Comparison of ENCODE assay signal across 22 cellular contexts in the genomic region with DNA sequence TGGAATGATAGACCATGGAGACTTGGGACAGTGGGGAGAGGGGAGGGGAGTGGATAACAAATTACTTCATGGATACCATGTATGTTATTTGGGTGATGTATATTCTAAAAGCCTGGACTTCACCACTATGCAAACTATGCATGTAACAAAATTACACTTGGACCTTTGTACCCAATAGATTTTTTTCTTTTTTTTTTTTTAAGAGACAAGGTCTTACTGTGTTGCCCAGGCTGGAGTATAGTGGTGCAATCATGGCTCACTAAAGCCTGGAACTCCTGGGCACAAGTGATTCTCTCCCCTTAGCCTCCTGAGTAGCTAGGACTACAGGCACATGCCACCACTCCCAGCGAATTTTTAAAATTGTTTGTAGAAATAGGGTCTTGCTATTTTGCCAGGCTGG. TPM values are rescaled to one million over a fixed set of nuclear protein-coding genes. Genes with fewer than 3 reads are reported as not detected.
DNase-seq lines count a peak whose midpoint lies in the region; ATAC-seq and TF ChIP-seq lines count a peak whose summit lies in the region.
"Had no signal": no experiment of that assay in that cellular context is flagged by ENCODE, and none has a peak within 500 bp of the region (broad histone marks: within the 10 kb centered on the region; RNA-seq: fewer than 3 reads in every experiment).

No MANE protein-coding gene starts in this region.

- CTCF ChIA-PET in activated CD4-positive, alpha-beta memory T cell treated with anti-CD3 and anti-CD28 coated beads for 36 hours (lab: Charles Lee): interaction anchor here (2.1 kb wide), 1 partner anchor 10 kb away, joined by 6 read pairs; no protein-coding TSS in a partner anchor
- CTCF ChIA-PET in activated CD4-positive, alpha-beta memory T cell treated with anti-CD3 and anti-CD28 coated beads, Interleukin-2, amount 10 ng/mL, durations not matched to agents 7 days and 5 days (lab: Charles Lee): no interaction called here
- CTCF ChIA-PET in T-cell (lab: Charles Lee): interaction anchor here in 1 of 2 donors (0.9 to 1.3 kb wide), 2 partner anchors 101 to 127 kb away, joined by 4 read pairs; no protein-coding TSS in a partner anchor

- no peaks in the 10 kb centered on the region for H3K36me3 ChIP-seq in vagina
- H3K36me3 ChIP-seq: heart left ventricle, WERI-Rb-1 had no signal

- intact Hi-C loops in activated CD4-positive, alpha-beta memory T cell treated with anti-CD3 and anti-CD28 coated beads for 36 hours (cut with micrococcal nuclease): no loop called here
- intact Hi-C loops in left colon (cut with DNase I, micrococcal nuclease) (no loop called here), lower leg skin (cut with DNase I; ENCODE audit: low total_unique reads) (no loop called here), vagina (cut with DNase I) (no loop called here)

- 0 to 95% methylated on average over 1 of the region's 1 CpG for WGBS in lower leg skin, 2 donors

- TF ChIP-seq POLR2A in lower leg skin (IDR thresholded peaks at IDR 0.05) (no peak), vagina (IDR thresholded peaks at IDR 0.05) (no peak)

- no peaks in the 10 kb centered on the region for H3K9me3 Mint-ChIP-seq in activated CD4-positive, alpha-beta memory T cell treated with anti-CD3 and anti-CD28 coated beads for 36 hours
- H3K9me3 Mint-ChIP-seq in activated CD4-positive, alpha-beta memory T cell treated with anti-CD3 and anti-CD28 coated beads, Interleukin-2, amount 10 ng/mL, durations not matched to agents 7 days and 5 days: no peaks in the 10 kb centered on the region
- no peaks in the 10 kb centered on the region for H3K9me3 Mint-ChIP-seq in T-cell
- no peaks in the 10 kb centered on the region for H3K9me3 Mint-ChIP-seq in stimulated activated effector memory CD8-positive, alpha-beta T cell treated with anti-CD3 and anti-CD28 coated beads, Interleukin-12 subunit alpha, Interleukin-12 subunit beta, amount 100 ng/mL, for 72 hours
- H3K9me3 Mint-ChIP-seq: endodermal cell, type B pancreatic cell had no signal

- no peaks in the 10 kb centered on the region for H3K27me3 Mint-ChIP-seq in activated CD4-positive, alpha-beta memory T cell treated with anti-CD3 and anti-CD28 coated beads for 36 hours
- H3K27me3 Mint-ChIP-seq in activated CD4-positive, alpha-beta memory T cell treated with anti-CD3 and anti-CD28 coated beads, Interleukin-2, amount 10 ng/mL, durations not matched to agents 7 days and 5 days: no peaks in the 10 kb centered on the region
- H3K27me3 Mint-ChIP-seq in T-cell: no peaks in the 10 kb centered on the region
- H3K27me3 Mint-ChIP-seq: type B pancreatic cell had no signal

- H3K4me3 Mint-ChIP-seq in activated CD4-positive, alpha-beta memory T cell treated with anti-CD3 and anti-CD28 coated beads for 36 hours: no peak overlapping the region
- no peak overlapping the region for H3K4me3 Mint-ChIP-seq in activated CD4-positive, alpha-beta memory T cell treated with anti-CD3 and anti-CD28 coated beads, Interleukin-2, amount 10 ng/mL, durations not matched to agents 7 days and 5 days
- H3K4me3 Mint-ChIP-seq in T-cell: peak overlapping the region in 2 of 3 donors; percentile 6 to 57
- peak overlapping the region; percentile 42 for H3K4me3 Mint-ChIP-seq in stimulated activated effector memory CD8-positive, alpha-beta T cell treated with anti-CD3 and anti-CD28 coated beads, Interleukin-12 subunit alpha, Interleukin-12 subunit beta, amount 100 ng/mL, for 72 hours
- H3K4me3 Mint-ChIP-seq: endodermal cell, type B pancreatic cell had no signal

- POLR2A ChIA-PET in activated CD4-positive, alpha-beta memory T cell treated with anti-CD3 and anti-CD28 coated beads for 36 hours (lab: Charles Lee): interaction anchor here (1.4 kb wide), 1 partner anchor 18 kb away, joined by 3 read pairs; no protein-coding TSS in a partner anchor
- POLR2A ChIA-PET in activated CD4-positive, alpha-beta memory T cell treated with anti-CD3 and anti-CD28 coated beads, Interleukin-2, amount 10 ng/mL, durations not matched to agents 7 days and 5 days (lab: Charles Lee): interaction anchor here (1.3 kb wide), 1 partner anchor 38 kb away, joined by 3 read pairs; no protein-coding TSS in a partner anchor
- POLR2A ChIA-PET in T-cell (lab: Charles Lee): interaction anchor here in 1 of 2 donors (0.6 kb wide), 1 partner anchor 79 kb away, joined by 3 read pairs; no protein-coding TSS in a partner anchor

- no peak overlapping the region for H3K27ac ChIP-seq in vagina
- H3K27ac ChIP-seq: body of pancreas, C4-2B, heart left ventricle, WERI-Rb-1 had no signal

- peaks cover 7% of the 10 kb centered on the region for H3K36me3 Mint-ChIP-seq in activated CD4-positive, alpha-beta memory T cell treated with anti-CD3 and anti-CD28 coated beads for 36 hours
- H3K36me3 Mint-ChIP-seq in activated CD4-positive, alpha-beta memory T cell treated with anti-CD3 and anti-CD28 coated beads, Interleukin-2, amount 10 ng/mL, durations not matched to agents 7 days and 5 days (ENCODE audit: low read depth): peaks cover 64% of the 10 kb centered on the region
- peaks cover 50% of the 10 kb centered on the region for H3K36me3 Mint-ChIP-seq in T-cell
- H3K36me3 Mint-ChIP-seq in stimulated activated effector memory CD8-positive, alpha-beta T cell treated with anti-CD3 and anti-CD28 coated beads, Interleukin-12 subunit alpha, Interleukin-12 subunit beta, amount 100 ng/mL, for 72 hours: peaks cover 8% of the 10 kb centered on the region
- H3K36me3 Mint-ChIP-seq: type B pancreatic cell had no signal

- peaks cover 88% of the 10 kb centered on the region for H3K4me1 Mint-ChIP-seq in activated CD4-positive, alpha-beta memory T cell treated with anti-CD3 and anti-CD28 coated beads for 36 hours (ENCODE audit: low read depth)
- H3K4me1 Mint-ChIP-seq in activated CD4-positive, alpha-beta memory T cell treated with anti-CD3 and anti-CD28 coated beads, Interleukin-2, amount 10 ng/mL, durations not matched to agents 7 days and 5 days: peaks cover 65% of the 10 kb centered on the region
- peaks cover 90 to 95% (median 91%) of the 10 kb centered on the region in 3 donors for H3K4me1 Mint-ChIP-seq in T-cell
- H3K4me1 Mint-ChIP-seq in stimulated activated effector memory CD8-positive, alpha-beta T cell treated with anti-CD3 and anti-CD28 coated beads, Interleukin-12 subunit alpha, Interleukin-12 subunit beta, amount 100 ng/mL, for 72 hours: peaks cover 81% of the 10 kb centered on the region

- H3K4me1 ChIP-seq in vagina: no peaks in the 10 kb centered on the region
- H3K4me1 ChIP-seq: body of pancreas had no signal

- no peak for DNase-seq in activated CD4-positive, alpha-beta memory T cell treated with anti-CD3 and anti-CD28 coated beads for 36 hours
- DNase-seq in activated CD4-positive, alpha-beta memory T cell treated with anti-CD3 and anti-CD28 coated beads, Interleukin-2, amount 10 ng/mL, durations not matched to agents 7 days and 5 days: no peak
- no peak for DNase-seq in T-cell
- no peak for DNase-seq in left colon
- no peak for DNase-seq in stimulated activated effector memory CD8-positive, alpha-beta T cell treated with anti-CD3 and anti-CD28 coated beads, Interleukin-12 subunit alpha, Interleukin-12 subunit beta, amount 100 ng/mL, for 72 hours (ENCODE audit: low spot score in 2 of 2)
- no peak for DNase-seq in lower leg skin (ENCODE audit: low spot score in 2 of 2)
- no peak for DNase-seq in vagina (ENCODE audit: extremely low spot score in 2 of 2)
- DNase-seq in amniotic stem cell (lab: John Stamatoyannopoulos, UW): no peak
- DNase-seq: activated gamma-delta T cell treated with Interleukin-2 at 50 U/mL for 16 hours; body of pancreas; DMS153; endodermal cell; H7; heart left ventricle; NCI-H1105 treated with DMSO at 0.1 percent for 48 hours; NCI-H510A treated with DMSO at 0.1 percent for 48 hours; Right ventricle myocardium superior; stimulated activated CD4-positive, alpha-beta T cell treated with anti-CD3 and anti-CD28 coated beads, Interleukin-1b, Interleukin-23, amount 100 ng/mL, for 48 hours; WERI-Rb-1 had no signal

- H3K9me3 ChIP-seq in vagina: no peaks in the 10 kb centered on the region
- H3K9me3 ChIP-seq: body of pancreas, heart left ventricle had no signal

- H3K4me3 ChIP-seq in lower leg skin (ENCODE audit: low read depth, poor library complexity, severe bottlenecking) (no peak overlapping the region), vagina (no peak overlapping the region)
- H3K4me3 ChIP-seq: body of pancreas, heart left ventricle, lung had no signal

- TF ChIP-seq CTCF in lower leg skin (IDR thresholded peaks at IDR 0.05): no peak
- no peak for TF ChIP-seq CTCF in vagina (IDR thresholded peaks at IDR 0.05)

- ATAC-seq in T-cell (replicated peaks in 1 of 4) (no peak), left colon (peak; percentile 41)
- no peak for ATAC-seq in stimulated activated effector memory CD8-positive, alpha-beta T cell treated with anti-CD3 and anti-CD28 coated beads, Interleukin-12 subunit alpha, Interleukin-12 subunit beta, amount 100 ng/mL, for 72 hours
- ATAC-seq: body of pancreas had no signal

- H3K27me3 ChIP-seq in vagina: no peaks in the 10 kb centered on the region
- H3K27me3 ChIP-seq: body of pancreas, heart left ventricle had no signal

- H3K27ac Mint-ChIP-seq in activated CD4-positive, alpha-beta memory T cell treated with anti-CD3 and anti-CD28 coated beads for 36 hours: peak overlapping the region; percentile 66
- H3K27ac Mint-ChIP-seq in activated CD4-positive, alpha-beta memory T cell treated with anti-CD3 and anti-CD28 coated beads, Interleukin-2, amount 10 ng/mL, durations not matched to agents 7 days and 5 days: no peak overlapping the region
- H3K27ac Mint-ChIP-seq in T-cell: peak overlapping the region; percentile 67 to 77
- peak overlapping the region; percentile 64 for H3K27ac Mint-ChIP-seq in stimulated activated effector memory CD8-positive, alpha-beta T cell treated with anti-CD3 and anti-CD28 coated beads, Interleukin-12 subunit alpha, Interleukin-12 subunit beta, amount 100 ng/mL, for 72 hours
- H3K27ac Mint-ChIP-seq: endodermal cell, type B pancreatic cell had no signal

RNA-seq across cellular contexts. Expression of a gene that starts 45.3 kb away (rescaled TPM):
- total RNA-seq in activated CD4-positive, alpha-beta memory T cell treated with anti-CD3 and anti-CD28 coated beads for 36 hours: 10 to 100 TPM; 64.5 to 68.7 TPM
- total RNA-seq in activated CD4-positive, alpha-beta memory T cell treated with anti-CD3 and anti-CD28 coated beads, Interleukin-2, amount 10 ng/mL, durations not matched to agents 7 days and 5 days: 100 to 1,000 TPM; 234 to 240 TPM
- total RNA-seq in T-cell: 100 to 1,000 TPM; 381 to 480 (median 441) TPM
- 1 to 10 TPM; 1.7 to 2.8 TPM for total RNA-seq in left colon
- total RNA-seq in lower leg skin: 10 to 100 TPM in 2 of 4 donors, 1 to 10 TPM in 2; 5.2 to 21.3 (median 8.6) TPM
- total RNA-seq in vagina: 19.4 TPM

Comparison
In these comparisons a context has a peak if more than half of its experiments do, and no peak if none do; other contexts are left out.
1. H3K4me3 Mint-ChIP-seq: peak in T-cell (2 of 3) and stimulated activated effector memory CD8-positive, alpha-beta T cell treated with anti-CD3 and anti-CD28 coated beads, Interleukin-12 subunit alpha, Interleukin-12 subunit beta, amount 100 ng/mL, for 72 hours (single experiment); none in activated CD4-positive, alpha-beta memory T cell treated with anti-CD3 and anti-CD28 coated beads for 36 hours (single experiment) and activated CD4-positive, alpha-beta memory T cell treated with anti-CD3 and anti-CD28 coated beads, Interleukin-2, amount 10 ng/mL, durations not matched to agents 7 days and 5 days (single experiment).